Comparison of ENCODE assay signal across 8 cellular contexts in the genomic region with DNA sequence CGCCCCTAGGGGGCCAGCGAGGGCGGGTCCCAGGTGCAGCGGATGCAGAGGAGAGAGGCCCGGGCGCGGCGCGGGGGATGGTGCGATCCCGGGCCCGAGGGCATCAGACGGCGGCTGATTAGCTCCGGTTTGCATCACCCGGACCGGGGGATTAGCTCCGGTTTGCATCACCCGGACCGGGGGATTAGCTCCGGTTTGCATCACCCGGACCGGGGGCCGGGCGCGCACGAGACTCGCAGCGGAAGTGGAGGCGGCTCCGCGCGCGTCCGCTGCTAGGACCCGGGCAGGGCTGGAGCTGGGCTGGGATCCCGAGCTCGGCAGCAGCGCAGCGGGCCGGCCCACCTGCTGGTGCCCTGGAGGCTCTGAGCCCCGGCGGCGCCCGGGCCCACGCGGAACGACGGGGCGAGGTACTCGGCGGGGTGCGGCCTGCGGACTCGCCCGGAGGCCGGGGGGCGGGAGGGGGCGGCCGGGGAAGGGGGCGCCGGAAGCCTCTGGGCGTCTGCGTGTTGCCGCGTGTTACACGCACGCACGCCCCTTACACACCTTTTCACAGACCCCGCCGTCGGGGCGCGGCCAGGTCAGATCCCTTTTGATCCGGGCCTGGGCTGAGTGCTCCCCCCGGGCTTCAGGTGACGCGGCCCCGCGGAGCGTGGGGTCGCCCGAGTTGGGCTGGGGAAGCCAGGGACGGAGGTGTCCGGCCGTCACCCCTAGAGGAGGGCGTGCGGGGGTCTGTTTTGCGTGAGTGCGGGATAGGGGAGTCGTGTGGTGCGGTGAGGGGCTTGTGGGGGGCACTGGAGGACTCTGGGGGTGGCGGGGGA. TPM values are rescaled to one million over a fixed set of nuclear protein-coding genes. Genes with fewer than 3 reads are reported as not detected.
A peak's percentile ranks its signal among the peaks of the same experiment; 100 is the strongest.
DNase-seq lines count a peak whose midpoint lies in the region; ATAC-seq, FAIRE-seq and TF ChIP-seq lines count a peak whose summit lies in the region.

No MANE protein-coding gene starts in this region.

- peak overlapping the region; percentile 92 for H3K4me3 Mint-ChIP-seq in T-helper 1 cell treated with Interleukin-12 subunit alpha and Interleukin-12 subunit beta and Interleukin-4 antibody, amounts not matched to agents 30 μg/mL and 1 μg/mL, for 36 hours
- H3K4me3 Mint-ChIP-seq in astrocyte (ENCODE audit: unreplicated experiment) = peak overlapping the region; percentile 88

- H3K9me3 Mint-ChIP-seq in T-helper 1 cell treated with Interleukin-12 subunit alpha and Interleukin-12 subunit beta and Interleukin-4 antibody, amounts not matched to agents 30 μg/mL and 1 μg/mL, for 36 hours = no peaks in the 10 kb centered on the region
- no peaks in the 10 kb centered on the region for H3K9me3 Mint-ChIP-seq in astrocyte (ENCODE audit: unreplicated experiment)

- H3K36me3 ChIP-seq in astrocyte (ENCODE audit: insufficient read depth, low read length) = no peaks in the 10 kb centered on the region

- peak overlapping the region; percentile 75 for H2AFZ ChIP-seq in astrocyte (ENCODE audit: low read depth, low read length)

- no peaks in the 10 kb centered on the region for H3K27me3 Mint-ChIP-seq in T-helper 1 cell treated with Interleukin-12 subunit alpha and Interleukin-12 subunit beta and Interleukin-4 antibody, amounts not matched to agents 30 μg/mL and 1 μg/mL, for 36 hours (ENCODE audit: low read depth)
- H3K27me3 Mint-ChIP-seq in astrocyte (ENCODE audit: low read depth, unreplicated experiment) = peaks cover 6% of the 10 kb centered on the region

- H3K27ac ChIP-seq in astrocyte (ENCODE audit: low read depth, low read length) = peak overlapping the region; percentile 12

- DNase-seq in GF-D8 (lab: John Stamatoyannopoulos, UW) = peak; percentile 65
- DNase-seq in KG1 (lab: John Stamatoyannopoulos, UW) = peak; percentile 22
- no peak for DNase-seq in astrocyte (ENCODE audit: low read depth)
- peak; percentile 63 for DNase-seq in stimulated activated CD4-positive, alpha-beta T cell treated with anti-CD3 and anti-CD28 coated beads, Interleukin-12 subunit alpha, Interleukin-12 subunit beta, amount 100 ng/mL, for 4 hours
- no peak for DNase-seq in Ammon's horn (ENCODE audit: low spot score)

- H3K4me2 ChIP-seq in astrocyte (ENCODE audit: low read length) = peak overlapping the region; percentile 87

- no peak for FAIRE-seq in astrocyte (lab: Jason Lieb, UNC)

- H3K4me3 ChIP-seq in astrocyte (ENCODE audit: insufficient read depth, low read depth, low read length) (peak overlapping the region; percentile 66), iPS-11a (ENCODE audit: low read depth, low read length) (peak overlapping the region; percentile 73)

- no peaks in the 10 kb centered on the region for H3K9me3 ChIP-seq in astrocyte (ENCODE audit: insufficient read depth, low read depth, low read length)

- ATAC-seq in GM21576 (IDR thresholded peaks at IDR 0.05; ENCODE audit: unreplicated experiment) = peak; percentile 60

- peak overlapping the region; percentile 92 for H3K27ac Mint-ChIP-seq in T-helper 1 cell treated with Interleukin-12 subunit alpha and Interleukin-12 subunit beta and Interleukin-4 antibody, amounts not matched to agents 30 μg/mL and 1 μg/mL, for 36 hours
- peak overlapping the region; percentile 53 for H3K27ac Mint-ChIP-seq in astrocyte (ENCODE audit: unreplicated experiment)

- peaks cover 19% of the 10 kb centered on the region for H3K4me1 Mint-ChIP-seq in T-helper 1 cell treated with Interleukin-12 subunit alpha and Interleukin-12 subunit beta and Interleukin-4 antibody, amounts not matched to agents 30 μg/mL and 1 μg/mL, for 36 hours (ENCODE audit: low read depth)
- peaks cover 14% of the 10 kb centered on the region for H3K4me1 Mint-ChIP-seq in astrocyte (ENCODE audit: low read depth, unreplicated experiment)

- peak overlapping the region; percentile 60 for H3K9ac ChIP-seq in astrocyte (ENCODE audit: low read length)

- H3K4me1 ChIP-seq in astrocyte (ENCODE audit: insufficient read depth, low read length) = peaks cover 3% of the 10 kb centered on the region

- peaks cover 9% of the 10 kb centered on the region for H3K36me3 Mint-ChIP-seq in T-helper 1 cell treated with Interleukin-12 subunit alpha and Interleukin-12 subunit beta and Interleukin-4 antibody, amounts not matched to agents 30 μg/mL and 1 μg/mL, for 36 hours (ENCODE audit: low read depth)
- peaks cover 9% of the 10 kb centered on the region for H3K36me3 Mint-ChIP-seq in astrocyte (ENCODE audit: low read depth, unreplicated experiment)

- no peaks in the 10 kb centered on the region for H3K27me3 ChIP-seq in astrocyte (ENCODE audit: insufficient read depth, low read length)

- no peak for TF ChIP-seq CTCF in astrocyte (IDR thresholded peaks at IDR 0.05; ENCODE audit: insufficient read depth, low read depth, low read length)

- H4K20me1 ChIP-seq in astrocyte (ENCODE audit: insufficient read depth, low read length) = peaks cover 15% of the 10 kb centered on the region

- H3K79me2 ChIP-seq in astrocyte (ENCODE audit: insufficient read depth, low read length) = no peaks in the 10 kb centered on the region

RNA-seq across cellular contexts. Expression of gene TRIB3, which starts 0.4 kb away (rescaled TPM):
- total RNA-seq in astrocyte = 33.0 and 36.9 TPM in 2 replicates

RNA-seq across cellular contexts. Expression of gene RBCK1, which starts 27.1 kb away (rescaled TPM):
- total RNA-seq in astrocyte = 124 and 138 TPM in 2 replicates

RNA-seq across cellular contexts. Expression of gene NRSN2, which starts 34.1 kb away (rescaled TPM):
- total RNA-seq in astrocyte = 57.8 and 64.0 TPM in 2 replicates

RNA-seq across cellular contexts. Expression of gene SOX12, which starts 55.6 kb away (rescaled TPM):
- 43.4 and 45.1 TPM in 2 replicates for total RNA-seq in astrocyte

Comparison
In these comparisons a context has a peak if more than half of its experiments do, and no peak if none do; other contexts are left out.
1. DNase-seq: peak in GF-D8 (single experiment), KG1 (single experiment) and stimulated activated CD4-positive, alpha-beta T cell treated with anti-CD3 and anti-CD28 coated beads, Interleukin-12 subunit alpha, Interleukin-12 subunit beta, amount 100 ng/mL, for 4 hours (single experiment); none in astrocyte (single experiment) and Ammon's horn (single experiment).